ENCODE assay signal across 15 cellular contexts in the genomic region with DNA sequence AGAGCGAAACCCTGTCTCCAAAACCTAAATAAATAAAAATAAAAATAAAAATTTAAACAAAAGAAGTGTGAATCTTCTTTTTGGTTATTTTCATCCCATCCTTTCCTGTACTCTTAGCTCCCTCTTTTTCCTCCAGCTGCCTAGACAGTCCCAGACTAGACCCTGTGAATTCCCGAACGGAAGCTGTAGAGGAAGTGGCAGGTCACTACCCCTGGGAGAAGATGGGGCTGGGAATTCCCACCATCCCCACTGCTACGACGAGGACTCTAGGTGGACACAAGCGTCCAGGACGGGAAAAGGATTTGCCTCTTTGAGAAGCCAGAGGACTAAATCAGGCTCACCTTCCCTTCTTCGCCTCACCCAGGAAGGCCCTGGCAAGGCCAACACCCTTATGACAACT. TPM values are rescaled to one million over a fixed set of nuclear protein-coding genes. Genes with fewer than 3 reads are reported as not detected.
DNase-seq lines count a peak whose midpoint lies in the region; TF ChIP-seq lines count a peak whose summit lies in the region.
"Had no signal": no experiment of that assay in that cellular context is flagged by ENCODE, and none has a peak within 500 bp of the region (broad histone marks: within the 10 kb centered on the region; RNA-seq: fewer than 3 reads in every experiment).

No MANE protein-coding gene starts in this region.

- H3K27ac Mint-ChIP-seq in HFFc6 = no peak overlapping the region
- H3K27ac Mint-ChIP-seq: CD8-positive, alpha-beta memory T cell had no signal

- H3K9me3 ChIP-seq in left ventricle myocardium inferior (replicated peaks) (no peaks in the 10 kb centered on the region), right atrium auricular region (no peaks in the 10 kb centered on the region)
- H3K9me3 ChIP-seq: A549 had no signal

- H3K27me3 Mint-ChIP-seq in HFFc6 (ENCODE audit: insufficient read depth) = peaks cover 4% of the 10 kb centered on the region; the same call in 1 of the 2 replicates

- H3K36me3 Mint-ChIP-seq in HFFc6 (ENCODE audit: low read depth) = no peaks in the 10 kb centered on the region

- TF ChIP-seq CTCF in left ventricle myocardium inferior (IDR thresholded peaks at IDR 0.05; ENCODE audit: borderline replicate concordance) (no peak), right atrium auricular region (IDR thresholded peaks at IDR 0.05) (no peak), HFFc6 (IDR thresholded peaks at IDR 0.05) (no peak)

- no peaks in the 10 kb centered on the region for H3K9me3 Mint-ChIP-seq in HFFc6
- H3K9me3 Mint-ChIP-seq: CD8-positive, alpha-beta memory T cell had no signal

- H3K27ac ChIP-seq in left ventricle myocardium inferior (replicated peaks) (peak overlapping the region; percentile 66), right atrium auricular region (no peak overlapping the region), caudate nucleus (ENCODE audit: low read depth, low read length) (peak overlapping the region; percentile 95), layer of hippocampus (ENCODE audit: low read depth, low read length) (peak overlapping the region; percentile 97), substantia nigra (ENCODE audit: low read depth, low read length, poor library complexity, severe bottlenecking) (peak overlapping the region; percentile 95)
- H3K27ac ChIP-seq: A549, GM23248, SK-N-MC had no signal

- no peak overlapping the region for H3K4me3 ChIP-seq in left ventricle myocardium inferior
- no peak overlapping the region for H3K4me3 ChIP-seq in right atrium auricular region
- H3K4me3 ChIP-seq: A549, GM23248, K562, SK-N-MC had no signal

- DNase-seq in left ventricle myocardium inferior (no peak), right atrium auricular region (ENCODE audit: low spot score) (no peak), caudate nucleus (lab: John Stamatoyannopoulos, UW) (peak in 1 of 61 donors; percentile 21), substantia nigra (lab: John Stamatoyannopoulos, UW) (peak in 2 of 49 donors; percentile 38 to 49), SK-N-DZ (ENCODE audit: low spot score) (no peak), HFFc6 (no peak), globus pallidus (ENCODE audit: low spot score) (no peak)
- DNase-seq: CD8-positive, alpha-beta memory T cell; GM23248; NCI-H187 treated with DMSO at 0.1 percent for 48 hours; NCI-H345 had no signal

- H3K36me3 ChIP-seq in left ventricle myocardium inferior (no peaks in the 10 kb centered on the region), right atrium auricular region (no peaks in the 10 kb centered on the region)

- 0 out of 2 replicates have a peak, but pooled peaks cover 6% of the 10 kb centered on the region for H3K4me1 Mint-ChIP-seq in HFFc6 (ENCODE audit: low read depth)

- no peak overlapping the region for H3K4me3 Mint-ChIP-seq in HFFc6
- H3K4me3 Mint-ChIP-seq: CD8-positive, alpha-beta memory T cell had no signal

- H3K27me3 ChIP-seq in left ventricle myocardium inferior (ENCODE audit: low read depth) (no peaks in the 10 kb centered on the region), right atrium auricular region (no peaks in the 10 kb centered on the region), layer of hippocampus (ENCODE audit: control insufficient read depth, insufficient read depth, low read length) (no peaks in the 10 kb centered on the region)

- no peaks in the 10 kb centered on the region for H3K4me1 ChIP-seq in left ventricle myocardium inferior
- H3K4me1 ChIP-seq in right atrium auricular region = no peaks in the 10 kb centered on the region
- H3K4me1 ChIP-seq: A549 had no signal

- intact Hi-C loops in left ventricle myocardium inferior (cut with micrococcal nuclease) = no loop called here

RNA-seq across cellular contexts. Expression of a gene that starts 12.6 kb away (rescaled TPM):
- not detected for total RNA-seq in left ventricle myocardium inferior
- total RNA-seq in right atrium auricular region = under 1 TPM in 1 of 2 donors, not detected in 1; 0.31 TPM
- polyA plus RNA-seq in SK-N-DZ (2014; cell fraction: cytosol; rRNA removed) = 0.24 and 2.2 TPM in 2 replicates
- 0.54 and 0.90 TPM in 2 replicates for polyA plus RNA-seq in SK-N-DZ (2014; cell fraction: nucleus; rRNA removed)
- total RNA-seq in HFFc6 (2021; fragmentation: NEBNext Ultra II Directional; extraction: Animal tissue kit (Norgen Biotek cat#: 25700)) = 1 to 10 TPM in 2 of 6 experiments, under 1 TPM in 4; 0.11 to 1.2 (median 0.51) TPM
- total RNA-seq: CD8-positive, alpha-beta memory T cell; K562 had no signal
- polyA plus RNA-seq: CD8-positive, alpha-beta memory T cell; K562 had no signal

RNA-seq across cellular contexts. Expression of a gene that starts 47.7 kb away (rescaled TPM):
- total RNA-seq in left ventricle myocardium inferior (not detected), right atrium auricular region (not detected)
- not detected in 2 replicates for polyA plus RNA-seq in SK-N-DZ (2014; cell fraction: cytosol; rRNA removed)
- polyA plus RNA-seq in SK-N-DZ (2014; cell fraction: nucleus; rRNA removed) = not detected in 2 replicates
- total RNA-seq in HFFc6 (2021; fragmentation: NEBNext Ultra II Directional; extraction: Animal tissue kit (Norgen Biotek cat#: 25700)) = not detected
- total RNA-seq: CD8-positive, alpha-beta memory T cell; K562 had no signal
- polyA plus RNA-seq: A549; CD8-positive, alpha-beta memory T cell; GM23248; K562 had no signal

RNA-seq across cellular contexts. Expression of a gene that starts 55.9 kb away (rescaled TPM):
- total RNA-seq in left ventricle myocardium inferior = 14.5 TPM
- 1 to 10 TPM; 5.6 to 9.4 TPM for total RNA-seq in right atrium auricular region
- 22.2 and 24.4 TPM in 2 replicates for polyA plus RNA-seq in SK-N-DZ (2014; cell fraction: cytosol; rRNA removed)
- 16.0 and 18.9 TPM in 2 replicates for polyA plus RNA-seq in SK-N-DZ (2014; cell fraction: nucleus; rRNA removed)
- 10 to 100 TPM; 28.4 to 43.7 (median 36.3) TPM for total RNA-seq in HFFc6 (2021; fragmentation: NEBNext Ultra II Directional; extraction: Animal tissue kit (Norgen Biotek cat#: 25700))

Comparison
In these comparisons a context has a peak if more than half of its experiments do, and no peak if none do; other contexts are left out.
1. H3K27ac ChIP-seq: peak in left ventricle myocardium inferior (single experiment), caudate nucleus (single experiment), layer of hippocampus (single experiment) and substantia nigra (single experiment); none in right atrium auricular region (0 of 2).